14 cellular contexts compared by ENCODE assay signal in the genomic region with DNA sequence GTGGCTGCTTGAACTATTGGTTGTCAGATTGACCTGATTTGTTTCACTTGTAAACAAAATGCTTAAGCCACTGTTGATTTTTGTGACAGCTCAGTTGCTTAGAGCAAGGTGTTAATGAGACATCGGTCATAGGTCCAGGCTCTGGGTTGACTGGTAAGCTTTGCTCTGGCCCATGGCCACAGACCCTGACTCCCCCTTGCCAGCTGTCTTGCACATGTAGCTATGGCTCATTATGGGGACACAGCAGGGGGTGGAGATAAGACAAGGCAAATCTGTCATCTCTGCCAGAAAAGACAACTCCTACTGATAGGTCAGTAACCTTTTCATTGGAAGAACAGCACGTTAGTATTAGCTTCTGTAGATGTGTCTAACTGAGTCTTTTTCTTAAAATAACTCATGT.
DNase-seq lines count a peak whose midpoint lies in the region; ATAC-seq and TF ChIP-seq lines count a peak whose summit lies in the region.
"Had no signal": no experiment of that assay in that cellular context is flagged by ENCODE, and none has a peak within 500 bp of the region (broad histone marks: within the 10 kb centered on the region; RNA-seq: fewer than 3 reads in every experiment).

No MANE protein-coding gene starts in this region.

- DNase-seq in EH (ENCODE audit: low read depth) (peak; percentile 41), NCI-H146 (lab: John Stamatoyannopoulos, UW) (peak; percentile 99), WERI-Rb-1 (peak; percentile 81), trophoblast cell (no peak), type B pancreatic cell (ENCODE audit: extremely low spot score, unreplicated experiment) (no peak), HT-29 (ENCODE audit: low spot score) (no peak)
- DNase-seq in naive thymus-derived CD4-positive, alpha-beta T cell: no peak
- DNase-seq: activated CD4-positive, alpha-beta T cell treated with anti-CD3 and anti-CD28 coated beads for 36 hours; central memory CD4-positive, alpha-beta T cell; spleen had no signal

- no peak overlapping the region for H3K9ac ChIP-seq in trophoblast cell (ENCODE audit: low read length)

- H2BK12ac ChIP-seq in trophoblast cell (ENCODE audit: low read length): no peak overlapping the region

- ATAC-seq in naive thymus-derived CD4-positive, alpha-beta T cell: no peak
- ATAC-seq in HG03521 (IDR thresholded peaks at IDR 0.05; ENCODE audit: unreplicated experiment): no peak
- ATAC-seq: activated CD4-positive, alpha-beta T cell treated with anti-CD3 and anti-CD28 coated beads for 36 hours; activated T-helper 17 cell treated with anti-CD3 and anti-CD28 coated beads, Interleukin-2, amount 50 U/mL, for 72 hours had no signal

- H3K4me3 ChIP-seq in WERI-Rb-1 (ENCODE audit: low read depth, low read length) (no peak overlapping the region), trophoblast cell (ENCODE audit: low read depth, low read length) (no peak overlapping the region)
- H3K4me3 ChIP-seq in naive thymus-derived CD4-positive, alpha-beta T cell (ENCODE audit: low read length): no peak overlapping the region
- H3K4me3 ChIP-seq: SJSA1, spleen had no signal

- H3K36me3 ChIP-seq in WERI-Rb-1: no peaks in the 10 kb centered on the region
- H3K36me3 ChIP-seq in naive thymus-derived CD4-positive, alpha-beta T cell (ENCODE audit: control insufficient read depth in 2 of 3, insufficient read depth in 3 of 3, low read length in 3 of 3): no peaks in the 10 kb centered on the region
- no peaks in the 10 kb centered on the region for H3K36me3 ChIP-seq in trophoblast cell (ENCODE audit: control insufficient read depth in 1 of 2, insufficient read depth in 2 of 2, low read length in 2 of 2)
- H3K36me3 ChIP-seq: SJSA1 had no signal

- H3K4me2 ChIP-seq in trophoblast cell (ENCODE audit: low read length): no peak overlapping the region

- peaks cover 1 to 30% (median 11%) of the 10 kb centered on the region in 11 donors for H3K9me3 Mint-ChIP-seq in naive thymus-derived CD4-positive, alpha-beta T cell
- peaks cover 5% of the 10 kb centered on the region for H3K9me3 Mint-ChIP-seq in type B pancreatic cell
- H3K9me3 Mint-ChIP-seq: activated T-helper 17 cell treated with anti-CD3 and anti-CD28 coated beads, Interleukin-2, amount 50 U/mL, for 72 hours had no signal

- no peak for TF ChIP-seq CTCF in WERI-Rb-1 (IDR thresholded peaks at IDR 0.05; ENCODE audit: low read depth, low read length)
- TF ChIP-seq CTCF in type B pancreatic cell (conservative IDR thresholded peaks at IDR 0.05): no peak

- no peak overlapping the region for H3K4me3 Mint-ChIP-seq in naive thymus-derived CD4-positive, alpha-beta T cell
- H3K4me3 Mint-ChIP-seq in type B pancreatic cell: no peak overlapping the region
- H3K4me3 Mint-ChIP-seq: activated CD4-positive, alpha-beta T cell treated with anti-CD3 and anti-CD28 coated beads for 36 hours; activated T-helper 17 cell treated with anti-CD3 and anti-CD28 coated beads, Interleukin-2, amount 50 U/mL, for 72 hours; CD14-positive monocyte had no signal

- no peak overlapping the region for H3K27ac ChIP-seq in WERI-Rb-1
- H3K27ac ChIP-seq in naive thymus-derived CD4-positive, alpha-beta T cell (ENCODE audit: low read depth, low read length): no peak overlapping the region
- H3K27ac ChIP-seq in trophoblast cell (ENCODE audit: low read depth, low read length): no peak overlapping the region
- H3K27ac ChIP-seq: SJSA1, spleen had no signal

- no peak overlapping the region for H2AK5ac ChIP-seq in trophoblast cell (ENCODE audit: low read length)

- H3K27me3 ChIP-seq in WERI-Rb-1 (ENCODE audit: insufficient read depth, low read depth, severe bottlenecking) (no peaks in the 10 kb centered on the region), trophoblast cell (ENCODE audit: insufficient read depth, low read length) (no peaks in the 10 kb centered on the region)
- H3K27me3 ChIP-seq in naive thymus-derived CD4-positive, alpha-beta T cell (ENCODE audit: control insufficient read depth in 2 of 2, insufficient read depth in 2 of 2, low read length in 2 of 2): no peaks in the 10 kb centered on the region
- H3K27me3 ChIP-seq: SJSA1, spleen had no signal

- no peak overlapping the region for H3K23ac ChIP-seq in trophoblast cell (ENCODE audit: low read length)

- H3K79me1 ChIP-seq in trophoblast cell (ENCODE audit: low read length): no peaks in the 10 kb centered on the region

- intact Hi-C loops in naive thymus-derived CD4-positive, alpha-beta T cell (cut with micrococcal nuclease): no loop called here

- POLR2A ChIA-PET in naive thymus-derived CD4-positive, alpha-beta T cell (lab: Charles Lee): no interaction called here

- peaks cover 0 to 23% (median 20%) of the 10 kb centered on the region in 5 donors for H3K36me3 Mint-ChIP-seq in naive thymus-derived CD4-positive, alpha-beta T cell
- H3K36me3 Mint-ChIP-seq in type B pancreatic cell: peaks cover 15% of the 10 kb centered on the region

- no peaks in the 10 kb centered on the region for H3K27me3 Mint-ChIP-seq in naive thymus-derived CD4-positive, alpha-beta T cell
- H3K27me3 Mint-ChIP-seq in type B pancreatic cell: no peaks in the 10 kb centered on the region
- H3K27me3 Mint-ChIP-seq: activated CD4-positive, alpha-beta T cell treated with anti-CD3 and anti-CD28 coated beads for 36 hours; activated T-helper 17 cell treated with anti-CD3 and anti-CD28 coated beads, Interleukin-2, amount 50 U/mL, for 72 hours had no signal

- H3K9me3 ChIP-seq in WERI-Rb-1 (ENCODE audit: severe bottlenecking) (peaks cover 7% of the 10 kb centered on the region), trophoblast cell (ENCODE audit: insufficient read depth, low read depth, low read length) (peaks cover 2% of the 10 kb centered on the region)
- H3K9me3 ChIP-seq in naive thymus-derived CD4-positive, alpha-beta T cell (ENCODE audit: control insufficient read depth in 2 of 3, low read length in 3 of 3): no peaks in the 10 kb centered on the region
- H3K9me3 ChIP-seq: SJSA1 had no signal

- WGBS in trophoblast cell (ENCODE audit: extremely low coverage, insufficient coverage, insufficient read length): no CpG with 5 or more reads among the region's 2 CpGs

- H3K14ac ChIP-seq in trophoblast cell (ENCODE audit: low read length): no peak overlapping the region

- H4K91ac ChIP-seq in trophoblast cell (ENCODE audit: low read depth, low read length): no peak overlapping the region

- no peak overlapping the region for H4K12ac ChIP-seq in trophoblast cell (ENCODE audit: low read depth, low read length)

- H2BK5ac ChIP-seq in trophoblast cell (ENCODE audit: low read depth, low read length, poor library complexity): no peak overlapping the region

- H2BK120ac ChIP-seq in trophoblast cell (ENCODE audit: insufficient read depth, low read length, poor library complexity): no peak overlapping the region

- H2AFZ ChIP-seq in trophoblast cell (ENCODE audit: insufficient read depth, low read length, poor library complexity): no peak overlapping the region

- CTCF ChIA-PET in naive thymus-derived CD4-positive, alpha-beta T cell (lab: Charles Lee): interaction anchor here (1.2 kb wide), 1 partner anchor 9 kb away, joined by 3 read pairs; no protein-coding TSS in a partner anchor

- no peaks in the 10 kb centered on the region for H3K4me1 ChIP-seq in naive thymus-derived CD4-positive, alpha-beta T cell (ENCODE audit: control insufficient read depth in 2 of 2, insufficient read depth in 2 of 2, low read length in 2 of 2)
- H3K4me1 ChIP-seq in trophoblast cell (ENCODE audit: control insufficient read depth in 1 of 2, insufficient read depth in 2 of 2, low read length in 2 of 2): peaks cover 0 to 3% of the 10 kb centered on the region in 2 experiments

- H4K8ac ChIP-seq in trophoblast cell (ENCODE audit: low read depth, low read length): no peak overlapping the region

- peaks cover 2% of the 10 kb centered on the region for H3K79me2 ChIP-seq in trophoblast cell (ENCODE audit: control insufficient read depth, insufficient read depth, low read length, poor library complexity)

- peaks cover 20 to 69% (median 51%) of the 10 kb centered on the region in 7 donors for H3K4me1 Mint-ChIP-seq in naive thymus-derived CD4-positive, alpha-beta T cell
- peaks cover 47% of the 10 kb centered on the region for H3K4me1 Mint-ChIP-seq in type B pancreatic cell (ENCODE audit: unreplicated experiment)

- no peak overlapping the region for H3K4ac ChIP-seq in trophoblast cell (ENCODE audit: low read depth, low read length)

- H3K27ac Mint-ChIP-seq in naive thymus-derived CD4-positive, alpha-beta T cell: peak overlapping the region in 5 of 9 donors; percentile 2 to 52 (median 33)
- no peak overlapping the region for H3K27ac Mint-ChIP-seq in type B pancreatic cell
- H3K27ac Mint-ChIP-seq: activated CD4-positive, alpha-beta T cell treated with anti-CD3 and anti-CD28 coated beads for 36 hours; activated T-helper 17 cell treated with anti-CD3 and anti-CD28 coated beads, Interleukin-2, amount 50 U/mL, for 72 hours had no signal

- no peak overlapping the region for H3K18ac ChIP-seq in trophoblast cell (ENCODE audit: low read length)

Comparison
In these comparisons a context has a peak if more than half of its experiments do, and no peak if none do; other contexts are left out.
1. DNase-seq: peak in EH (single experiment), NCI-H146 (single experiment) and WERI-Rb-1 (single experiment); none in naive thymus-derived CD4-positive, alpha-beta T cell (0 of 9), trophoblast cell (0 of 2), type B pancreatic cell (single experiment) and HT-29 (single experiment).